Comparison of ENCODE assay signal across 12 cellular contexts in the genomic region with DNA sequence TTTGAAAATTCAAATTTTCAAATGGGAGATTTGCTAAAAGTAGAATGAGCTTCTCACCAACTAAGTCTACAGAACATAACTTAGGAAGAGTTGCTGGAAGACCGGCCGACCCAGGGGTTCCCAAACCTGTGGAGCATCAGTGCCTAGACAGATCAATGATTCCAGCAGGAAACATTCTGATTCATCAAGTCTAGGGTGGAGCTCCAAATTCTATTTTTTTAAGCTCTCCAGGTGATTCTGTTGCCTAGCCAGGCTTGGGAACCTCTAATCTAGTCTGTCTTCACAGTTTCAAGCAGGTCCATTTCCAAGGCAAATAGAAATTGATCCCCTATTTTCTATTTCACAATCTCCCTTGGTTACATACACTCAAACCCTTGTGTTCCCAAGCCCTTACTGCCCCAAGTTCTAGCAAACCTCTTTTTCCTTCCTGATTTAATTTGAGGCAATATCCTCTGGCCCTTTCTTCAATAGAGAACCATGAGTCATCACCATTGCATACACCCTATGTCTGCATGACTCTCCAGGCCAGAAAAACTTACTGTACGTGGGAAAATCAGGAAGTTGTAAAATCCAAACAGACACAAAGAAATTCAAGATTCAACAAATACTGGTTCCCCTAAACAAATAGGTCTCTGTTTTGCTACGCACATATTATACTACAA. TPM values are rescaled to one million over a fixed set of nuclear protein-coding genes. Genes with fewer than 3 reads are reported as not detected.
DNase-seq lines count a peak whose midpoint lies in the region; ATAC-seq and TF ChIP-seq lines count a peak whose summit lies in the region.
"Had no signal": no experiment of that assay in that cellular context is flagged by ENCODE, and none has a peak within 500 bp of the region (broad histone marks: within the 10 kb centered on the region; RNA-seq: fewer than 3 reads in every experiment).

No MANE protein-coding gene starts in this region.

- H3K27me3 ChIP-seq in AG04450 (ENCODE audit: control insufficient read depth, insufficient read depth, low read length), result no peaks in the 10 kb centered on the region
- H3K27me3 ChIP-seq: upper lobe of left lung had no signal

- ATAC-seq in left colon (peak; percentile 75), HG02623 (IDR thresholded peaks at IDR 0.05; ENCODE audit: unreplicated experiment) (no peak)

- CTCF ChIA-PET in AG04450 (lab: Charles Lee), result interaction anchor here (0.9 kb wide), 1 partner anchor 238 kb away, joined by 5 read pairs; no protein-coding TSS in a partner anchor

- TF ChIP-seq CTCF in AG04450 (IDR thresholded peaks at IDR 0.05; ENCODE audit: low read depth, low read length) (no peak), astrocyte of the spinal cord (IDR thresholded peaks at IDR 0.05; ENCODE audit: low read depth, low read length) (no peak)

- in situ Hi-C loops in astrocyte of the spinal cord (cut with HindIII; ENCODE audit: low sequenced_read_pairs), result no loop called here

- H3K9me3 ChIP-seq in AG04450 (ENCODE audit: control insufficient read depth, insufficient read depth, low read length), result no peaks in the 10 kb centered on the region
- H3K9me3 ChIP-seq: prostate gland, upper lobe of left lung had no signal

- peak overlapping the region; percentile 41 for H3K27ac ChIP-seq in AG04450 (ENCODE audit: low read depth, low read length)
- H3K27ac ChIP-seq: prostate gland, WERI-Rb-1 had no signal

- POLR2A ChIA-PET in AG04450 (lab: Yijun Ruan, JAX), result no interaction called here

- intact Hi-C loops in left colon (cut with DNase I, micrococcal nuclease), result no loop called here

- H3K4me3 ChIP-seq in AG04450 (ENCODE audit: low read depth, low read length) (no peak overlapping the region), astrocyte of the spinal cord (ENCODE audit: low read depth, low read length) (no peak overlapping the region)
- H3K4me3 ChIP-seq: prostate gland, upper lobe of left lung had no signal

- DNase-seq in AG04450 (ENCODE audit: low read depth, low spot score) (no peak), LoVo (ENCODE audit: low spot score) (peak; percentile 76), astrocyte of the spinal cord (ENCODE audit: low read depth, low spot score) (peak; percentile 91), left colon (no peak), islet precursor cell (no peak), NCI-H1092 treated with DMSO at 0.1 percent for 48 hours (lab: John Stamatoyannopoulos, UW) (no peak), 8988T (no peak)
- DNase-seq: COR-L47, upper lobe of left lung, WERI-Rb-1 had no signal

RNA-seq across cellular contexts. Expression of a gene that starts 8.9 kb away (rescaled TPM):
- polyA plus RNA-seq in AG04450 (2011; rRNA removed), result 11.8 and 12.6 TPM in 2 replicates
- polyA minus RNA-seq in AG04450 (2011; rRNA and poly(A)+ RNA removed), result 32.4 and 37.6 TPM in 2 replicates
- total RNA-seq in left colon, result 10 to 100 TPM; 26.9 to 55.1 TPM

Comparison
In these comparisons a context has a peak if more than half of its experiments do, and no peak if none do; other contexts are left out.
1. DNase-seq: peak in LoVo (single experiment) and astrocyte of the spinal cord (single experiment); none in AG04450 (single experiment), left colon (0 of 2), islet precursor cell (single experiment), NCI-H1092 treated with DMSO at 0.1 percent for 48 hours (single experiment) and 8988T (single experiment).